ENCODE assay signal across 9 cellular contexts in the genomic region with DNA sequence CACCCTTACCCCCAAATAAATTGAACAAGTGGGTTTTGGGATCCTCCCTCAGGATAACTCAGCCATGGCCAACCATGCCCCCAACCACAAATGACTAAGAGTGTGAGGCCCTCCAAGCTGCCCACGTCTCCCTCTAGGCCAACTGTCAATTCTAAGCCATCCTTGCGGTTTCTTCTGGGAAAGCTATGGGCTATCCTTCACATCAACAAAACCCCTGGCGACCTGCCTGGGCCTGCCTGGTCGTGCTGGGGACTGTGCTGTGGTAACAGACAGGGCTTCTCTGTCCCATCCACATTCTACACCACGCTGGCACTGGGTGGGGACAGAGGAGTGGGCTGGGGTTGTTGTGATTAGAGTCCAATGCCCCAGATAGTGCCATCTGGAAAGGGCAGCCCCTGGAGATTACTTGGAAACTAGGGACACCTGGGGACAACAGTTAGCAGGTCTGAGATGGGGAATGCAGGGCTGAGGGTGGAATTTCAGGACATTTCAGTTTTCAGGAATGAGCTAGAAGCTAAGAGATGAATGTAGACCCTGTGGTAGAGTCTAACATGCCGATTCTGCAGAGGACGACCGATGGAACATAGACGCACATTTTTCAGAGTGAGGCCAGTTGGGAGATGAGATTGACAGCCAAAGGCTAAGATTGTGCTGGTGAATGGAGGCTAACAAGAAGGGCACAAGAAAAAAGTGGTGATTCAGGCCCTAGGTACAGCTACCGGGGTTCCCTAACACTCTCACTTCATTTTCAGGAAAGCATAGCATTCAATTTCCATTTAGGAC.
DNase-seq lines count a peak whose midpoint lies in the region; ATAC-seq, FAIRE-seq and TF ChIP-seq lines count a peak whose summit lies in the region.
"Had no signal": no experiment of that assay in that cellular context is flagged by ENCODE, and none has a peak within 500 bp of the region (broad histone marks: within the 10 kb centered on the region; RNA-seq: fewer than 3 reads in every experiment).

No MANE protein-coding gene starts in this region.

- no peak overlapping the region for H3T11ph ChIP-seq in H9 (ENCODE audit: low read length)

- H3K56ac ChIP-seq in H9 (ENCODE audit: insufficient read length, low read depth, low read length): no peak overlapping the region

- H3K4ac ChIP-seq in H9 (ENCODE audit: low read depth, low read length): no peak overlapping the region

- POLR2A ChIA-PET in A549 (lab: Yijun Ruan, JAX): interaction anchor here (1.5 to 2.3 kb wide), 2 partner anchors 132 kb away, joined by 6 to 9 read pairs; partner anchors contain the start of gene RASSF10

- no peak overlapping the region for H2BK12ac ChIP-seq in H9 (ENCODE audit: insufficient read length, low read depth, low read length)

- peaks cover 8% of the 10 kb centered on the region; the same call in 2 of the 3 replicates for H3K9me3 ChIP-seq in A549
- no peaks in the 10 kb centered on the region for H3K9me3 ChIP-seq in H9 (ENCODE audit: control insufficient read depth, low read depth, low read length)
- H3K9me3 ChIP-seq in SJCRH30 (replicated peaks): no peaks in the 10 kb centered on the region
- H3K9me3 ChIP-seq in left lung: no peaks in the 10 kb centered on the region

- H3K9me3 Mint-ChIP-seq in H9: peaks cover 0 to 3% of the 10 kb centered on the region in 2 experiments; a peak in 2 of 5 replicates

- no peaks in the 10 kb centered on the region for H3K79me2 ChIP-seq in H9 (ENCODE audit: insufficient read depth, low read length)

- no peak overlapping the region for H3K4me3 ChIP-seq in A549
- H3K4me3 ChIP-seq in SJCRH30: no peak overlapping the region
- no peak overlapping the region for H3K4me3 ChIP-seq in left lung
- H3K4me3 ChIP-seq in coronary artery: no peak overlapping the region

- TF ChIP-seq CTCF in A549 (IDR thresholded peaks at IDR 0.05) (no peak), H9 (conservative IDR thresholded peaks at IDR 0.05) (no peak), left lung (IDR thresholded peaks at IDR 0.05) (no peak), coronary artery (IDR thresholded peaks at IDR 0.05) (no peak)

- H3K27me3 ChIP-seq in H9 (ENCODE audit: insufficient read depth, low read length): no peaks in the 10 kb centered on the region
- H3K27me3 ChIP-seq in SJCRH30: no peaks in the 10 kb centered on the region
- no peaks in the 10 kb centered on the region for H3K27me3 ChIP-seq in left lung

- DNase-seq in A549 (ENCODE audit: low read depth in 1 of 2, low spot score in 1 of 2) (no peak), H9 (no peak), SJCRH30 (peak; percentile 85 to 89), left lung (peak; percentile 33 to 36), coronary artery (ENCODE audit: low spot score) (no peak), H54 (ENCODE audit: insufficient read length, low spot score) (no peak)
- no peak for DNase-seq in activated naive CD4-positive, alpha-beta T cell (lab: John Stamatoyannopoulos, UW)
- DNase-seq: stimulated activated naive CD4-positive, alpha-beta T cell had no signal

- WGBS in A549 (ENCODE audit: missing lambda C conversion rate): 80% methylated on average over 10 of the region's 10 CpGs
- no CpG with 5 or more reads among the region's 10 CpGs for WGBS in H9 (ENCODE audit: extremely low coverage, insufficient read length, low lambda C conversion rate)

- peak overlapping the region; percentile 58 for H3K4me2 ChIP-seq in A549
- H3K4me2 ChIP-seq in H9 (ENCODE audit: insufficient read depth, insufficient read length, low read length): no peak overlapping the region

- peaks cover 7 to 12% of the 10 kb centered on the region in 2 experiments for H3K4me1 Mint-ChIP-seq in H9

- no peak overlapping the region for H2BK120ac ChIP-seq in H9 (ENCODE audit: low read depth, low read length, poor library complexity, severe bottlenecking)

- H2AFZ ChIP-seq in H9 (ENCODE audit: low read length): no peak overlapping the region

- no peak overlapping the region for H3K23ac ChIP-seq in H9 (ENCODE audit: insufficient read length, low read depth, low read length)

- H3K36me3 ChIP-seq in SJCRH30: no peaks in the 10 kb centered on the region
- H3K36me3 ChIP-seq in left lung: no peaks in the 10 kb centered on the region

- no peaks in the 10 kb centered on the region; a peak in 1 of 7 replicates for H3K36me3 Mint-ChIP-seq in H9 (ENCODE audit: insufficient read depth in 1 of 3, low read depth in 3 of 3)

- H2BK5ac ChIP-seq in H9 (ENCODE audit: insufficient read length, low read length): no peak overlapping the region

- intact Hi-C loops in left lung (cut with DNase I): loop anchor here in 1 of 2 donors (10.0 kb wide), 1 partner anchor 166 kb away; no protein-coding TSS in a partner anchor

- TF ChIP-seq RAD21 in A549 (conservative IDR thresholded peaks at IDR 0.05 in 1 of 2, IDR thresholded peaks at IDR 0.05 in 1 of 2): no peak

- no peak overlapping the region for H3K9ac ChIP-seq in H9 (ENCODE audit: extremely low read depth, insufficient read length, low read length)

- no peak overlapping the region for H2BK20ac ChIP-seq in H9 (ENCODE audit: low read depth, low read length, poor library complexity, severe bottlenecking)

- H3K79me1 ChIP-seq in H9 (ENCODE audit: insufficient read depth, low read depth, low read length, poor library complexity, severe bottlenecking): no peaks in the 10 kb centered on the region

- no peak overlapping the region for H2BK15ac ChIP-seq in H9 (ENCODE audit: low read depth, low read length)

- TF ChIP-seq POLR2A in A549 (IDR thresholded peaks at IDR 0.05; ENCODE audit: low read length) (no peak), H54 (IDR thresholded peaks at IDR 0.05; ENCODE audit: low read depth, low read length) (no peak)

- peaks cover 39% of the 10 kb centered on the region for H3K4me1 ChIP-seq in A549
- H3K4me1 ChIP-seq in H9 (ENCODE audit: insufficient read depth, low read length): peaks cover 4% of the 10 kb centered on the region; the same call in 1 of the 2 replicates
- H3K4me1 ChIP-seq in SJCRH30: peaks cover 39% of the 10 kb centered on the region
- peaks cover 0 to 7% of the 10 kb centered on the region in 2 donors for H3K4me1 ChIP-seq in left lung

- H4K5ac ChIP-seq in H9 (ENCODE audit: insufficient read length, low read depth, low read length): no peak overlapping the region

- CTCF ChIA-PET in A549 (lab: Yijun Ruan, JAX): interaction anchor here (1.1 to 2.8 kb wide), 7 partner anchors 9 to 852 kb away, joined by 3 to 17 read pairs (median 4); no protein-coding TSS in a partner anchor

- no peak overlapping the region for H4K8ac ChIP-seq in H9 (replicated peaks; ENCODE audit: insufficient read length, low read depth, low read length)

- H3K14ac ChIP-seq in H9 (ENCODE audit: insufficient read depth, low read length): peak overlapping the region; percentile 13; the same call in 1 of the 2 replicates

- H3K27ac Mint-ChIP-seq in H9: peak overlapping the region in 1 of 3 experiments; percentile 45; a peak in 2 of 7 replicates

- H3K27ac ChIP-seq in A549: peak overlapping the region; percentile 98 to 99
- H3K27ac ChIP-seq in H9 (ENCODE audit: insufficient read length, low read depth, low read length): no peak overlapping the region
- peak overlapping the region; percentile 80 for H3K27ac ChIP-seq in SJCRH30
- H3K27ac ChIP-seq in left lung: peak overlapping the region in 1 of 2 donors; percentile 60
- no peak overlapping the region for H3K27ac ChIP-seq in coronary artery

- FAIRE-seq in A549 (lab: Jason Lieb, UNC): no peak
- no peak for FAIRE-seq in H54 (lab: Jason Lieb, UNC)

- TF ChIP-seq EP300 in A549 (IDR thresholded peaks at IDR 0.05): no peak

- H3K27me3 Mint-ChIP-seq in H9 (ENCODE audit: low read depth): peaks cover 2% of the 10 kb centered on the region; the same call in 1 of the 2 replicates

- no peak overlapping the region for H3K18ac ChIP-seq in H9 (ENCODE audit: insufficient read length, low read depth, low read length)

- no peaks in the 10 kb centered on the region for H3K23me2 ChIP-seq in H9 (ENCODE audit: insufficient read length, low read depth, low read length, poor library complexity, severe bottlenecking)

- H3K4me3 Mint-ChIP-seq in H9: no peak overlapping the region

- H2AK5ac ChIP-seq in H9 (ENCODE audit: insufficient read length, low read length): no peak overlapping the region

- no peak overlapping the region for H4K91ac ChIP-seq in H9 (ENCODE audit: insufficient read length, low read depth, low read length)

- ATAC-seq in A549 (peak in 1 of 2 experiments; percentile 13; a peak in 4 of 6 replicates), left lung (peak; percentile 21), HG02623 (IDR thresholded peaks at IDR 0.05; ENCODE audit: unreplicated experiment) (no peak)

- H4K20me1 ChIP-seq in H9 (ENCODE audit: control insufficient read depth, insufficient read depth, insufficient read length): no peaks in the 10 kb centered on the region

TF ChIP-seq in A549, 52 proteins besides CTCF, POLR2A, EP300 and RAD21 (continues in another document):
- TF ChIP-seq USF2 (IDR thresholded peaks at IDR 0.05): no peak
- no peak for TF ChIP-seq PHF8 (IDR thresholded peaks at IDR 0.05; ENCODE audit: borderline replicate concordance, low read depth)
- no peak for TF ChIP-seq MAFK (IDR thresholded peaks at IDR 0.05; ENCODE audit: partially characterized antibody)
- no peak for TF ChIP-seq RCOR1 (IDR thresholded peaks at IDR 0.05; ENCODE audit: low read depth, low read length)
- TF ChIP-seq HOXA7 (CRISPR knock-in tag; IDR thresholded peaks at IDR 0.05): no peak
- no peak for TF ChIP-seq CHD4 (IDR thresholded peaks at IDR 0.05; ENCODE audit: borderline replicate concordance)
- TF ChIP-seq RARB (CRISPR knock-in tag; IDR thresholded peaks at IDR 0.05): no peak
- no peak for TF ChIP-seq CBX8 (IDR thresholded peaks at IDR 0.05)
- no peak for TF ChIP-seq FOSL2 (IDR thresholded peaks at IDR 0.05)
- TF ChIP-seq FOSL2 (CRISPR knock-in tag; IDR thresholded peaks at IDR 0.05): no peak
- no peak for TF ChIP-seq TFCP2L1 (CRISPR knock-in tag; IDR thresholded peaks at IDR 0.05)
- no peak for TF ChIP-seq GATA3 (IDR thresholded peaks at IDR 0.05; ENCODE audit: borderline replicate concordance)
- no peak for TF ChIP-seq ZNF302 (CRISPR knock-in tag; IDR thresholded peaks at IDR 0.05)
- TF ChIP-seq ZC3H11A (IDR thresholded peaks at IDR 0.05): no peak
- no peak for TF ChIP-seq HOXB5 (CRISPR knock-in tag; IDR thresholded peaks at IDR 0.05)
- no peak for TF ChIP-seq ZFP36 (IDR thresholded peaks at IDR 0.05; ENCODE audit: borderline replicate concordance, partially characterized antibody)
- no peak for TF ChIP-seq TP53 (CRISPR knock-in tag; IDR thresholded peaks at IDR 0.05)

Comparison
In these comparisons a context has a peak if more than half of its experiments do, and no peak if none do; other contexts are left out.
1. DNase-seq: peak in SJCRH30 (2 of 2) and left lung (2 of 2); none in A549 (0 of 2), H9 (single experiment), coronary artery (single experiment), H54 (single experiment) and activated naive CD4-positive, alpha-beta T cell (0 of 4).
2. H3K27ac ChIP-seq: peak in A549 (2 of 2) and SJCRH30 (single experiment); none in H9 (single experiment) and coronary artery (0 of 2).